In the genomic region with DNA sequence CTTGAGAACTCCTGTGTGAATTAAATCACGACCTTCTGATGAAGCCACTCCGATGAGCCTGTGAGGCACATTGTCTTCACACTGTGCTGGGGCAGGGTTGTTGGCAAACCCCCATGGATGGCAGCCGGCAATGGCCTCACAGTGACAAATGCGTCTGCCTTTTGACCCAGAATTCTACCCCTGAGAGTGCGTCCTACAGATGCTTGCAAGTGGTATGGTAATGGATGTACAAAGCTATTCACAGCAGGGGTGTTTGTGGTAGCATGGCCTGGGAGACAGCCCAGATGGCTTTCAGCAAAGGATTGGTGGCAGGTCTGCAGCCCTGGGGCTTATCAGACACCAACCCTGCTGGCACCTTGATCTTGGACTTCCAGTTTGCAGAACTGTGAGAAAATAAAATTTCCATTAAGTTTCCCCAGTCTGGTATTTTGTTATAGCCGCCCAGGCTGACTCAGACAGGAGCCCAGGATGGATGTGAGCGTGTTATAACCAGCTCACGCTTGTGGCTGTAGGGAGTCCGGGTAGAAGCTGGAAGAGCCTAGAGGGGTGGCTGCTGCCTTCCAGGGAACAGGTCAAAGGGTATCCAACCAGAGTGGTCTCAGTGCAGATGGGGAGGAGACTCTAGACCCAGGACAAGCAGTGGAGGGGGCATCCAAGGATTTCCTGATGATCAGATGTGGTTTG, we compare ENCODE assay signal across 13 cellular contexts. TPM values are rescaled to one million over a fixed set of nuclear protein-coding genes. Genes with fewer than 3 reads are reported as not detected.
DNase-seq lines count a peak whose midpoint lies in the region; ATAC-seq, FAIRE-seq and TF ChIP-seq lines count a peak whose summit lies in the region.
"Had no signal": no experiment of that assay in that cellular context is flagged by ENCODE, and none has a peak within 500 bp of the region (broad histone marks: within the 10 kb centered on the region; RNA-seq: fewer than 3 reads in every experiment).

No MANE protein-coding gene starts in this region.

- H3K36me3 ChIP-seq in IMR-90 (ENCODE audit: control insufficient read depth, insufficient read depth, low read length): peaks cover 7% of the 10 kb centered on the region
- no peaks in the 10 kb centered on the region for H3K36me3 ChIP-seq in neural progenitor cell
- H3K36me3 ChIP-seq in small intestine (ENCODE audit: control insufficient read depth in 2 of 2, insufficient read depth in 2 of 2, low read length in 2 of 2): peaks cover 0 to 4% of the 10 kb centered on the region in 2 donors
- H3K36me3 ChIP-seq: uterus had no signal

- WGBS in IMR-90 (ENCODE audit: extremely low coverage in 2 of 2, insufficient read length in 1 of 2), 2 experiments: 75% methylated on average over 5 of the region's 9 CpGs; no CpG with 5 or more reads in 1 of the 2 experiments
- 85 to 87% (median 86%) methylated on average over 9 of the region's 9 CpGs for WGBS in small intestine, 3 donors

- intact Hi-C loops in IMR-90 (cut with micrococcal nuclease): no loop called here

- ATAC-seq in IMR-90 (ENCODE audit: low read depth) (no peak), GM21576 (IDR thresholded peaks at IDR 0.05; ENCODE audit: unreplicated experiment) (no peak)

- TSS peak; percentile 49 for BruUV-seq in IMR-90 (replicated peaks; lab: Mats Ljungman, UMichigan)

- H4K5ac ChIP-seq in IMR-90 (ENCODE audit: low read depth, low read length): no peak overlapping the region

- H4K20me1 ChIP-seq in IMR-90 (ENCODE audit: insufficient read depth, low read length): no peaks in the 10 kb centered on the region
- peaks cover 9% of the 10 kb centered on the region for H4K20me1 ChIP-seq in neural progenitor cell (ENCODE audit: low read depth)

- H3K9ac ChIP-seq in IMR-90 (ENCODE audit: low read depth, low read length) (no peak overlapping the region), neural progenitor cell (no peak overlapping the region)

- H2BK20ac ChIP-seq in IMR-90 (ENCODE audit: low read depth, low read length): no peak overlapping the region

- H3K4me1 ChIP-seq in IMR-90 (ENCODE audit: control insufficient read depth, insufficient read depth, low read length) (no peaks in the 10 kb centered on the region), neural progenitor cell (no peaks in the 10 kb centered on the region), small intestine (ENCODE audit: control insufficient read depth in 2 of 2, insufficient read depth in 1 of 2, low read depth in 1 of 2, low read length in 1 of 2) (no peaks in the 10 kb centered on the region)
- H3K4me1 ChIP-seq: uterus had no signal

- peaks cover 14% of the 10 kb centered on the region for H3K4me1 Mint-ChIP-seq in neural progenitor cell

- H3K4me3 ChIP-seq in IMR-90 (ENCODE audit: insufficient read depth, low read depth, low read length) (no peak overlapping the region), neural progenitor cell (no peak overlapping the region), small intestine (ENCODE audit: low read depth in 1 of 2, low read length in 2 of 2) (no peak overlapping the region)
- H3K4me3 ChIP-seq: uterus had no signal

- no peak overlapping the region for H2AK5ac ChIP-seq in IMR-90 (ENCODE audit: low read depth, low read length)

- dilution Hi-C loops in IMR-90 (cut with HindIII; ENCODE audit: low sequenced_read_pairs, unreplicated experiment): no loop called here

- H2AK9ac ChIP-seq in IMR-90 (replicated peaks; ENCODE audit: low read depth, low read length, poor library complexity): no peak overlapping the region

- TF ChIP-seq POLR2A in IMR-90 (IDR thresholded peaks at IDR 0.05; ENCODE audit: low read depth, low read length) (no peak), erythroblast (IDR thresholded peaks at IDR 0.05; ENCODE audit: low read length) (no peak)

- H3K9me3 ChIP-seq in IMR-90 (ENCODE audit: control insufficient read depth, insufficient read depth, low read length) (no peaks in the 10 kb centered on the region), neural progenitor cell (ENCODE audit: low read depth) (no peaks in the 10 kb centered on the region), small intestine (ENCODE audit: control insufficient read depth, low read depth) (no peaks in the 10 kb centered on the region)
- H3K9me3 ChIP-seq: uterus had no signal

- no peaks in the 10 kb centered on the region for H3K9me3 Mint-ChIP-seq in neural progenitor cell
- H3K9me3 Mint-ChIP-seq: activated CD4-positive, alpha-beta T cell treated with anti-CD3 and anti-CD28 coated beads, Interleukin-2, amount 10 ng/mL, durations not matched to agents 24 days and 14 days; activated naive CD4-positive, alpha-beta T cell treated with anti-CD3 and anti-CD28 coated beads for 36 hours had no signal

- no peak overlapping the region for H3K4ac ChIP-seq in IMR-90 (ENCODE audit: low read depth, low read length)

- H2AFZ ChIP-seq in IMR-90 (replicated peaks; ENCODE audit: low read length, poor library complexity) (no peak overlapping the region), neural progenitor cell (replicated peaks) (no peak overlapping the region)

- no peaks in the 10 kb centered on the region for H3K79me2 ChIP-seq in neural progenitor cell (ENCODE audit: low read depth)

- DNase-seq in IMR-90 (no peak), neural progenitor cell (ENCODE audit: low spot score) (no peak), erythroblast (lab: John Stamatoyannopoulos, UW) (no peak), small intestine (no peak), HTR-8/SVneo (ENCODE audit: insufficient read length, low spot score) (no peak)
- DNase-seq: activated CD4-positive, alpha-beta T cell treated with anti-CD3 and anti-CD28 coated beads, Interleukin-2, amount 10 ng/mL, durations not matched to agents 24 days and 14 days; activated naive CD4-positive, alpha-beta T cell treated with anti-CD3 and anti-CD28 coated beads for 36 hours; dermis blood vessel endothelial cell; MV-4-11; uterus had no signal

- peaks cover 0 to 3% of the 10 kb centered on the region in 2 experiments; a peak in 1 of 4 replicates for H3K79me1 ChIP-seq in IMR-90 (ENCODE audit: low read depth in 1 of 2, low read length in 2 of 2)

- H2BK5ac ChIP-seq in IMR-90 (ENCODE audit: low read depth, low read length, poor library complexity, severe bottlenecking): no peak overlapping the region

- in situ Hi-C loops in IMR-90 (cut with MboI; ENCODE audit: low sequenced_read_pairs): no loop called here

- no peak overlapping the region for H3K23ac ChIP-seq in IMR-90 (ENCODE audit: low read depth, low read length)

- FAIRE-seq in small intestine (lab: Jason Lieb, UNC) (no peak), HTR-8/SVneo (lab: Jason Lieb, UNC) (no peak)

- H3K4me2 ChIP-seq in IMR-90 (ENCODE audit: low read depth, low read length): no peak overlapping the region
- no peak overlapping the region for H3K4me2 ChIP-seq in neural progenitor cell

- TF ChIP-seq RAD21 in IMR-90 (IDR thresholded peaks at IDR 0.05; ENCODE audit: low read length): no peak

- TF ChIP-seq CTCF in C4-2B (conservative IDR thresholded peaks at IDR 0.05): no peak
- no peak for TF ChIP-seq CTCF in IMR-90 (conservative IDR thresholded peaks at IDR 0.05; ENCODE audit: low read depth, low read length)
- no peak for TF ChIP-seq CTCF in neural progenitor cell (IDR thresholded peaks at IDR 0.05)

- no peak overlapping the region for H4K8ac ChIP-seq in IMR-90 (ENCODE audit: low read depth in 2 of 2, low read length in 2 of 2)

- peaks cover 3% of the 10 kb centered on the region for H3K27me3 Mint-ChIP-seq in neural progenitor cell (ENCODE audit: insufficient read depth, low read depth)
- H3K27me3 Mint-ChIP-seq: activated CD4-positive, alpha-beta T cell treated with anti-CD3 and anti-CD28 coated beads, Interleukin-2, amount 10 ng/mL, durations not matched to agents 24 days and 14 days had no signal

- H3F3A ChIP-seq in neural progenitor cell (ENCODE audit: low read depth): no peaks in the 10 kb centered on the region

- H3K56ac ChIP-seq in IMR-90 (ENCODE audit: extremely low read depth, insufficient read depth, low read length): no peak overlapping the region

- peaks cover 23% of the 10 kb centered on the region for H3K36me3 Mint-ChIP-seq in neural progenitor cell

- H3K27me3 ChIP-seq in IMR-90 (ENCODE audit: control insufficient read depth, insufficient read depth, low read length) (no peaks in the 10 kb centered on the region), neural progenitor cell (no peaks in the 10 kb centered on the region), small intestine (ENCODE audit: control insufficient read depth in 2 of 2, insufficient read depth in 2 of 2, low read length in 2 of 2) (no peaks in the 10 kb centered on the region)
- H3K27me3 ChIP-seq: uterus had no signal

- POLR2A ChIA-PET in IMR-90 (lab: Charles Lee; ENCODE audit: unreplicated experiment): no interaction called here

- no peak overlapping the region for H2BK15ac ChIP-seq in IMR-90 (ENCODE audit: low read depth, low read length)

- H3K14ac ChIP-seq in IMR-90 (replicated peaks; ENCODE audit: low read depth, low read length): no peak overlapping the region

- no peak overlapping the region for H4K91ac ChIP-seq in IMR-90 (ENCODE audit: insufficient read depth, low read depth, low read length)

- H3K4me3 Mint-ChIP-seq in neural progenitor cell: no peak overlapping the region
- H3K4me3 Mint-ChIP-seq: activated CD4-positive, alpha-beta T cell treated with anti-CD3 and anti-CD28 coated beads, Interleukin-2, amount 10 ng/mL, durations not matched to agents 24 days and 14 days; activated naive CD4-positive, alpha-beta T cell treated with anti-CD3 and anti-CD28 coated beads for 36 hours had no signal

- H3K9me1 ChIP-seq in IMR-90 (ENCODE audit: insufficient read depth, low read length): peaks cover 7% of the 10 kb centered on the region

- H3K27ac Mint-ChIP-seq in neural progenitor cell: peak overlapping the region; percentile 82
- H3K27ac Mint-ChIP-seq: activated CD4-positive, alpha-beta T cell treated with anti-CD3 and anti-CD28 coated beads, Interleukin-2, amount 10 ng/mL, durations not matched to agents 24 days and 14 days; activated naive CD4-positive, alpha-beta T cell treated with anti-CD3 and anti-CD28 coated beads for 36 hours had no signal

- CTCF ChIA-PET in IMR-90 (lab: Yijun Ruan, JAX): no interaction called here

- H3K18ac ChIP-seq in IMR-90 (ENCODE audit: low read depth, low read length): no peak overlapping the region

- H3K27ac ChIP-seq in C4-2B: peak overlapping the region; percentile 71; the same call in 1 of the 2 replicates
- H3K27ac ChIP-seq in IMR-90 (ENCODE audit: insufficient read depth, low read length): no peak overlapping the region
- peak overlapping the region; percentile 29 for H3K27ac ChIP-seq in cingulate gyrus (ENCODE audit: low read depth, low read length)
- H3K27ac ChIP-seq in neural progenitor cell: no peak overlapping the region
- no peak overlapping the region for H3K27ac ChIP-seq in small intestine (ENCODE audit: low read depth in 1 of 2, low read length in 1 of 2)
- H3K27ac ChIP-seq: uterus had no signal

- H2BK120ac ChIP-seq in IMR-90 (ENCODE audit: low read depth, low read length): no peak overlapping the region

RNA-seq across cellular contexts. Expression of a gene that starts 10.1 kb away (rescaled TPM):
- total RNA-seq in IMR-90 (2012; rRNA removed) (45.5 and 65.1 TPM in 2 replicates), neural progenitor cell (ENCODE audit: low replicate concordance) (76.8 and 78.4 TPM in 2 replicates)
- polyA plus RNA-seq in IMR-90 (2012; rRNA removed) (29.9 and 41.0 TPM in 2 replicates), small intestine (10 to 100 TPM; 24.0 to 45.2 (median 32.2) TPM)
- 31.0 and 49.3 TPM in 2 replicates for polyA plus RNA-seq in IMR-90 (2012; cell fraction: cytosol; rRNA removed)
- polyA plus RNA-seq in IMR-90 (2012; cell fraction: nucleus; rRNA removed; ENCODE audit: low replicate concordance): 22.5 and 29.1 TPM in 2 replicates

RNA-seq across cellular contexts. Expression of a gene that starts 10.4 kb away (rescaled TPM):
- total RNA-seq in IMR-90 (2012; rRNA removed) (109 and 219 TPM in 2 replicates), neural progenitor cell (ENCODE audit: low replicate concordance) (27.3 and 61.7 TPM in 2 replicates)
- polyA plus RNA-seq in IMR-90 (2012; rRNA removed) (150 and 181 TPM in 2 replicates), small intestine (10 to 100 TPM in 2 of 3 donors, 1 to 10 TPM in 1; 6.9 to 60.6 (median 11.6) TPM)
- 133 and 160 TPM in 2 replicates for polyA plus RNA-seq in IMR-90 (2012; cell fraction: cytosol; rRNA removed)
- 27.2 and 110 TPM in 2 replicates for polyA plus RNA-seq in IMR-90 (2012; cell fraction: nucleus; rRNA removed; ENCODE audit: low replicate concordance)

RNA-seq across cellular contexts. Expression of a gene that starts 16.8 kb away (rescaled TPM):
- total RNA-seq in IMR-90 (2012; rRNA removed) (52.7 and 53.6 TPM in 2 replicates), neural progenitor cell (ENCODE audit: low replicate concordance) (144 and 169 TPM in 2 replicates)
- polyA plus RNA-seq in IMR-90 (2012; rRNA removed) (16.6 and 19.5 TPM in 2 replicates), small intestine (10 to 100 TPM in 1 of 3 donors, 1 to 10 TPM in 2; 2.2 to 40.6 (median 4.0) TPM)
- 10.6 and 17.7 TPM in 2 replicates for polyA plus RNA-seq in IMR-90 (2012; cell fraction: cytosol; rRNA removed)
- 5.5 and 7.2 TPM in 2 replicates for polyA plus RNA-seq in IMR-90 (2012; cell fraction: nucleus; rRNA removed; ENCODE audit: low replicate concordance)

RNA-seq across cellular contexts. Expression of a gene that starts 28.9 kb away (rescaled TPM):
- total RNA-seq in IMR-90 (2012; rRNA removed) (11.1 and 14.7 TPM in 2 replicates), neural progenitor cell (ENCODE audit: low replicate concordance) (6.2 and 19.8 TPM in 2 replicates)
- polyA plus RNA-seq in IMR-90 (2012; rRNA removed) (63.1 and 77.3 TPM in 2 replicates), small intestine (100 to 1,000 TPM in 1 of 3 donors, 10 to 100 TPM in 2; 46.5 to 187 (median 73.0) TPM)
- polyA plus RNA-seq in IMR-90 (2012; cell fraction: cytosol; rRNA removed): 38.9 and 89.5 TPM in 2 replicates
- 27.9 and 43.7 TPM in 2 replicates for polyA plus RNA-seq in IMR-90 (2012; cell fraction: nucleus; rRNA removed; ENCODE audit: low replicate concordance)

RNA-seq across cellular contexts. Expression of a gene that starts 34.1 kb away (rescaled TPM):
- not detected in 2 replicates for total RNA-seq in IMR-90 (2012; rRNA removed)
- not detected in 2 replicates for polyA plus RNA-seq in IMR-90 (2012; rRNA removed)
- not detected in 2 replicates for polyA plus RNA-seq in IMR-90 (2012; cell fraction: cytosol; rRNA removed)
- polyA plus RNA-seq in IMR-90 (2012; cell fraction: nucleus; rRNA removed; ENCODE audit: low replicate concordance): not detected in 2 replicates
- 0.09 TPM in 1 of 2 replicates, not detected in the other for total RNA-seq in neural progenitor cell (ENCODE audit: low replicate concordance)
- not detected for polyA plus RNA-seq in small intestine
- total RNA-seq: activated CD4-positive, alpha-beta T cell treated with anti-CD3 and anti-CD28 coated beads, Interleukin-2, amount 10 ng/mL, durations not matched to agents 24 days and 14 days; activated naive CD4-positive, alpha-beta T cell treated with anti-CD3 and anti-CD28 coated beads for 36 hours; uterus had no signal

Comparison
In these comparisons a context has a peak if more than half of its experiments do, and no peak if none do; other contexts are left out.
1. H3K27ac ChIP-seq: peak in C4-2B (single experiment) and cingulate gyrus (single experiment); none in IMR-90 (single experiment), neural progenitor cell (single experiment) and small intestine (0 of 2).